In the genomic region with DNA sequence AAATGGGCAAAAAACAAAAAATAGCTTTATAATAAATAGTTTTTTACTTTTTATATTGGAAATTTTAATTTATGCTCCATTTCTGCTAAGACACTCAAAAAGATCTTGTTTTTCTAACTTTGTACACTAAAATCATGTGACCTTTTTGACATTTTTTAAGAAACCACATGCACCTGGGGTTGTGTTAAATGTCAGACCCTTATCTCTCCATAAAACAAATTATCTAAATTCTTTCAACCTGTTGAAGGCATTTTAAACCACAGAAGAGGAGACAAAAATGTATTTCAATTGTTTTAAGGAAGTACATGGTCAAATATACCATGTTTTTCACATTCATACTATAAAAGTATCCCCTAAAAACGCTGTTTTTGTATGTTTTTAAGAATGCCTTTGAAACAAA, we compare ENCODE assay signal across 22 cellular contexts.
A peak's percentile ranks its signal among the peaks of the same experiment; 100 is the strongest.
DNase-seq lines count a peak whose midpoint lies in the region; ATAC-seq, FAIRE-seq and TF ChIP-seq lines count a peak whose summit lies in the region.
"Had no signal": no experiment of that assay in that cellular context is flagged by ENCODE, and none has a peak within 500 bp of the region (broad histone marks: within the 10 kb centered on the region; RNA-seq: fewer than 3 reads in every experiment).

No MANE protein-coding gene starts in this region.

- no peaks in the 10 kb centered on the region for H3K79me2 ChIP-seq in DOHH2 (ENCODE audit: control insufficient read depth, low read length)

- no peaks in the 10 kb centered on the region; the same call in 1 of the 2 replicates for H3F3A ChIP-seq in DOHH2 (ENCODE audit: control insufficient read depth, insufficient read depth)

- H3K27me3 ChIP-seq in BLaER1 (no peaks in the 10 kb centered on the region), DOHH2 (ENCODE audit: control insufficient read depth, low read length) (no peaks in the 10 kb centered on the region)
- H3K27me3 ChIP-seq: gastrocnemius medialis, right lobe of liver, uterus had no signal

- H3K36me3 ChIP-seq in BLaER1 (peaks cover 38% of the 10 kb centered on the region), DOHH2 (ENCODE audit: control insufficient read depth, low read length) (peaks cover 38% of the 10 kb centered on the region)
- H3K36me3 ChIP-seq: gastrocnemius medialis, right lobe of liver, uterus had no signal

- no peak for ATAC-seq in GM19463 (IDR thresholded peaks at IDR 0.05; ENCODE audit: unreplicated experiment)
- ATAC-seq: gastrocnemius medialis; right lobe of liver; stimulated activated naive CD8-positive, alpha-beta T cell treated with anti-CD3 and anti-CD28 coated beads, Interleukin-15, Interleukin-2, amounts not matched to agents 100 U/mL and 50 U/mL, for 24 hours had no signal

- H3K27ac ChIP-seq in BLaER1 (no peak overlapping the region), DOHH2 (ENCODE audit: low read depth, low read length) (peak overlapping the region; percentile 76)
- H3K27ac ChIP-seq: gastrocnemius medialis, right lobe of liver, RWPE1, SK-N-MC, thoracic aorta, uterus had no signal

- no peaks in the 10 kb centered on the region for H3K9me3 ChIP-seq in BLaER1
- no peaks in the 10 kb centered on the region for H3K9me3 ChIP-seq in DOHH2 (ENCODE audit: control insufficient read depth, insufficient read depth, low read length)
- H3K9me3 ChIP-seq: gastrocnemius medialis, right lobe of liver, thoracic aorta, uterus had no signal

- FAIRE-seq in endometrium (lab: Jason Lieb, UNC) = peak; percentile 67

- no peaks in the 10 kb centered on the region for H4K20me1 ChIP-seq in BLaER1
- H4K20me1 ChIP-seq in DOHH2 (ENCODE audit: control insufficient read depth, insufficient read depth, low read depth, low read length) = no peaks in the 10 kb centered on the region

- H3K4me1 ChIP-seq in BLaER1 (peaks cover 24% of the 10 kb centered on the region), DOHH2 (ENCODE audit: control insufficient read depth, low read length) (peaks cover 32% of the 10 kb centered on the region)
- H3K4me1 ChIP-seq: gastrocnemius medialis, uterus had no signal

- no peak overlapping the region for H3K4me3 ChIP-seq in BLaER1
- peak overlapping the region; percentile 12 for H3K4me3 ChIP-seq in DOHH2 (ENCODE audit: low read length)
- H3K4me3 ChIP-seq: gastrocnemius medialis, right lobe of liver, SK-N-MC, thoracic aorta, uterus had no signal

- DNase-seq in RPMI8226 (peak; percentile 39), activated gamma-delta T cell treated with Interleukin-2 at 50 U/mL for 16 hours (no peak)
- DNase-seq in stimulated activated CD4-positive, alpha-beta T cell treated with anti-CD3 and anti-CD28 coated beads, Interleukin-2, amount 100 ng/mL, for 48 hours = no peak
- DNase-seq: activated B cell treated with CpG ODN at 0.5 μM for 24 hours; activated CD4-positive, alpha-beta memory T cell treated with anti-CD3 and anti-CD28 coated beads for 36 hours; activated naive CD4-positive, alpha-beta T cell treated with anti-CD3 and anti-CD28 coated beads for 36 hours; aorta; gastrocnemius medialis; NCI-H1048; NCI-H1694 treated with DMSO at 0.1 percent for 48 hours; NCI-H2171 treated with DMSO at 0.1 percent for 48 hours; NCI-H524 treated with DMSO at 0.1 percent for 48 hours; right lobe of liver; stimulated activated naive CD8-positive, alpha-beta T cell treated with anti-CD3 and anti-CD28 coated beads, Interleukin-15, Interleukin-2, amounts not matched to agents 100 U/mL and 50 U/mL, for 24 hours; uterus had no signal

- H3K9ac ChIP-seq in BLaER1 = no peak overlapping the region

- TF ChIP-seq CTCF in DOHH2 (IDR thresholded peaks at IDR 0.05; ENCODE audit: low read depth, low read length, poor library complexity, severe bottlenecking) = no peak

- H3K4me2 ChIP-seq in BLaER1 (peak overlapping the region; percentile 16; the same call in 1 of the 2 replicates), DOHH2 (ENCODE audit: low read length) (peak overlapping the region; percentile 66)

- H3K9me2 ChIP-seq in DOHH2 (replicated peaks; ENCODE audit: control insufficient read depth, low read length) = no peaks in the 10 kb centered on the region
